Comparison of ENCODE assay signal across 26 cellular contexts in the genomic region with DNA sequence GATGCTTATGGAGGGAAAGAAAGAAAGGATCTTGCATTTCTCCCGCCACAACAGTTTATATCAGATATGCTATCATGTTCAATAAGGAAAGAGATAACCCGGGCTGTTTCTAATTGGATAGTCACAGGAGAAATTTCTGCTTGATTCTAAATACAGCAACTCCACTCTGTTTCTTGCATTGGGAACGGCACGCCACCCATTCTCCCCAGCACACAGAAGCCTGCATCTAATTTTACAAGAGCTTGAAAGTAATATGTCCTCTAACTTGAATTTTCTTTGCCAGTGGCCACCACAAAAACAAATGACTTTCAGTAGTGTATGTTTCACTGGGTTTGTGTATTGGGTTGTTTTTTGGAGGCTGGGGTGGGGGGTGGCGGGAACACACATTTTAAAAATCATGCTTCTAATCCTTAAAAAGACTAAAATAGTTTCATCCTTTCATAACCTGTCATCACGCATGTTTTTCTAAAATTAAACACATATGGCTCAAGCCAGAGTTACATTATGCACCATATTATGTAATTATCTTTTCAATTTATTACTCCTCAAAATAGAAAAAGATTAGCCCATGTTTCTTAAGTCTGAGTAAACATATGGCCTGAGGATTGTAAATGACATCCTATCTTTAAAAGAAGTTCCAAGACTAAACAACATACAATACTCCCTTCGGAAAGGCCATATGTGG.
DNase-seq lines count a peak whose midpoint lies in the region; ATAC-seq and TF ChIP-seq lines count a peak whose summit lies in the region.
"Had no signal": no experiment of that assay in that cellular context is flagged by ENCODE, and none has a peak within 500 bp of the region (broad histone marks: within the 10 kb centered on the region; RNA-seq: fewer than 3 reads in every experiment).

No MANE protein-coding gene starts in this region.

- H3K4me3 ChIP-seq in cardiac muscle cell (no peak overlapping the region), right atrium auricular region (no peak overlapping the region), SK-N-MC (peak overlapping the region; percentile 63), hepatocyte (no peak overlapping the region)
- H3K4me3 ChIP-seq: adrenal gland, heart right ventricle, lower lobe of right lung, right lobe of liver, suprapubic skin had no signal

- WGBS in hepatocyte (ENCODE audit: low lambda C conversion rate, missing lambda C conversion rate): 47% methylated on average over 7 of the region's 7 CpGs

- H3K79me2 ChIP-seq in hepatocyte: peaks cover 42% of the 10 kb centered on the region

- H3K36me3 ChIP-seq in cardiac muscle cell (no peaks in the 10 kb centered on the region), right atrium auricular region (no peaks in the 10 kb centered on the region), SK-N-MC (ENCODE audit: insufficient read depth, low read length) (no peaks in the 10 kb centered on the region), hepatocyte (replicated peaks; ENCODE audit: insufficient read depth, low read depth) (no peaks in the 10 kb centered on the region)
- H3K36me3 ChIP-seq: adrenal gland, heart right ventricle, lower lobe of right lung, right lobe of liver, suprapubic skin had no signal

- H3K9me2 ChIP-seq in hepatocyte (replicated peaks; ENCODE audit: insufficient read depth): no peaks in the 10 kb centered on the region

- no peak overlapping the region for H3K9ac ChIP-seq in SK-N-MC (ENCODE audit: insufficient read length)

- no peaks in the 10 kb centered on the region for H3K27me3 Mint-ChIP-seq in type B pancreatic cell

- peak overlapping the region; percentile 27 for H3K4me3 Mint-ChIP-seq in type B pancreatic cell
- H3K4me3 Mint-ChIP-seq: H9 had no signal

- H3K27ac ChIP-seq in cardiac muscle cell (peak overlapping the region; percentile 44), right atrium auricular region (no peak overlapping the region), SK-N-MC (peak overlapping the region; percentile 76), hepatocyte (no peak overlapping the region)
- H3K27ac ChIP-seq: adrenal gland, heart right ventricle, lower lobe of right lung, right lobe of liver, RWPE1, suprapubic skin had no signal

- peaks cover 8% of the 10 kb centered on the region for H3K36me3 Mint-ChIP-seq in type B pancreatic cell

- peaks cover 38% of the 10 kb centered on the region for H3K4me1 Mint-ChIP-seq in type B pancreatic cell (ENCODE audit: unreplicated experiment)

- H3K9me3 Mint-ChIP-seq in type B pancreatic cell: no peaks in the 10 kb centered on the region
- H3K9me3 Mint-ChIP-seq: H9 had no signal

- H4K20me1 ChIP-seq in hepatocyte (ENCODE audit: insufficient read depth, poor library complexity, severe bottlenecking): no peaks in the 10 kb centered on the region

- H3K4me1 ChIP-seq in cardiac muscle cell (ENCODE audit: low read depth) (peaks cover 9% of the 10 kb centered on the region), right atrium auricular region (no peaks in the 10 kb centered on the region), hepatocyte (ENCODE audit: insufficient read depth) (peaks cover 17% of the 10 kb centered on the region)
- H3K4me1 ChIP-seq: adrenal gland, lower lobe of right lung, right lobe of liver, suprapubic skin had no signal

- peak overlapping the region; percentile 53 for H3K4me2 ChIP-seq in hepatocyte

- no peak for TF ChIP-seq CTCF in cardiac muscle cell (IDR thresholded peaks at IDR 0.05; ENCODE audit: low read depth, low read length)
- TF ChIP-seq CTCF in right atrium auricular region (IDR thresholded peaks at IDR 0.05): no peak
- no peak for TF ChIP-seq CTCF in hepatocyte (IDR thresholded peaks at IDR 0.05; ENCODE audit: poor library complexity)
- no peak for TF ChIP-seq CTCF in type B pancreatic cell (conservative IDR thresholded peaks at IDR 0.05)

- ATAC-seq in GM21515 (IDR thresholded peaks at IDR 0.05; ENCODE audit: unreplicated experiment): no peak
- ATAC-seq: heart right ventricle, lower lobe of right lung, right lobe of liver had no signal

- no peak overlapping the region for H3K27ac Mint-ChIP-seq in type B pancreatic cell

- no peaks in the 10 kb centered on the region for H3K27me3 ChIP-seq in cardiac muscle cell
- H3K27me3 ChIP-seq in right atrium auricular region: no peaks in the 10 kb centered on the region
- no peaks in the 10 kb centered on the region for H3K27me3 ChIP-seq in hepatocyte
- H3K27me3 ChIP-seq: adrenal gland, heart right ventricle, right lobe of liver, suprapubic skin had no signal

- DNase-seq in cardiac muscle cell (ENCODE audit: low read depth in 1 of 2, low spot score in 1 of 2): no peak
- no peak for DNase-seq in right atrium auricular region (ENCODE audit: low spot score)
- DNase-seq in SK-N-MC (ENCODE audit: low read depth, low spot score): no peak
- no peak for DNase-seq in hepatocyte (ENCODE audit: low spot score)
- DNase-seq in type B pancreatic cell (ENCODE audit: extremely low spot score, unreplicated experiment): no peak
- DNase-seq in middle frontal gyrus (ENCODE audit: extremely low spot score, low spot score): no peak
- DNase-seq in NCI-H2081 treated with DMSO at 0.1 percent for 48 hours (lab: John Stamatoyannopoulos, UW): no peak
- DNase-seq: activated CD4-positive, alpha-beta T cell treated with anti-CD3 and anti-CD28 coated beads for 4 hours; activated gamma-delta T cell; adrenal gland; effector CD4-positive, alpha-beta T cell; EL; H9; heart right ventricle; kidney glomerular epithelial cell; lower lobe of right lung; NCI-H1048; NCI-H1694; right lobe of liver; stimulated activated CD4-positive, alpha-beta T cell treated with anti-CD3 and anti-CD28 coated beads, Interleukin-12 subunit alpha, Interleukin-12 subunit beta, amount 100 ng/mL, for 4 hours; stimulated activated CD4-positive, alpha-beta T cell treated with anti-CD3 and anti-CD28 coated beads, Interleukin-4, amount 100 ng/mL, for 4 hours; stimulated activated naive CD4-positive, alpha-beta T cell; T-helper 2 cell had no signal

- no peak overlapping the region for H2AFZ ChIP-seq in hepatocyte

- no peaks in the 10 kb centered on the region for H3K9me3 ChIP-seq in cardiac muscle cell (ENCODE audit: low read depth)
- no peaks in the 10 kb centered on the region for H3K9me3 ChIP-seq in right atrium auricular region
- no peaks in the 10 kb centered on the region for H3K9me3 ChIP-seq in SK-N-MC (ENCODE audit: low read depth, low read length)
- H3K9me3 ChIP-seq in hepatocyte (ENCODE audit: low read depth): no peaks in the 10 kb centered on the region
- H3K9me3 ChIP-seq: adrenal gland, heart right ventricle, lower lobe of right lung, right lobe of liver, suprapubic skin had no signal

Comparison
In these comparisons a context has a peak if more than half of its experiments do, and no peak if none do; other contexts are left out.
1. H3K27ac ChIP-seq: peak in cardiac muscle cell (single experiment) and SK-N-MC (single experiment); none in right atrium auricular region (0 of 2) and hepatocyte (single experiment).